In the genomic region with DNA sequence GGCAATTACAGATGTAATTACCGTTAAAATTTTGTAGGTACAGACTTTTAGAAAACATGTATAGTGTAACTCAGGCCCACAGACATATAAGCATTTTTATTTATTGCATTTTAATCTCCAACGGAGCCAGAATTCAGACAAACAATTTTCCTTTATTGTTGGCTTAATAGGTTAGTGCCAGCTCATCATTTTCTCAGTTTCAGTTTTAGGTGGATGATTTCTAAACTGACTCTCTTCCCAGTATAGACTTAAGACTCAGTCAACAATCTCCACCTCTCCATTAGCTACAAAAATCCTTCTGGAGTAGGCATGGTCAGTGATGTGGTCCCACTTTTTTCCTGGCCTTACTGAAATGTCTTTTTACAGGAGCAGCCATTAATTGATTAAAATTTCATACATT, we compare ENCODE assay signal across 38 cellular contexts.
"Had no signal": no experiment of that assay in that cellular context is flagged by ENCODE, and none has a peak within 500 bp of the region (broad histone marks: within the 10 kb centered on the region; RNA-seq: fewer than 3 reads in every experiment).

No MANE protein-coding gene starts in this region.

- H3K4me3 Mint-ChIP-seq: activated B cell treated with CpG ODN at 0.5 μM for 24 hours; activated CD4-positive, alpha-beta memory T cell treated with anti-CD3 and anti-CD28 coated beads for 36 hours; activated naive CD4-positive, alpha-beta T cell treated with anti-CD3 and anti-CD28 coated beads for 36 hours; activated naive CD8-positive, alpha-beta T cell treated with anti-CD3 and anti-CD28 coated beads, Interleukin-2, amount 50 U/mL, for 24 hours; activated T-cell treated with anti-CD3 and anti-CD28 coated beads, Interleukin-2, amount 50 U/mL, for 4 hours; activated T-helper 1 cell treated with anti-CD3 and anti-CD28 coated beads, Interleukin-12 subunit alpha, Interleukin-12 subunit beta, Interleukin-2, Interleukin-4 antibody, amounts not matched to agents 30 ng/mL and 10 ng/mL and 1 ng/mL, durations not matched to agents 14 hours and 24 hours and 36 hours; brain had no signal

- H3K27me3 Mint-ChIP-seq: activated B cell treated with CpG ODN at 0.5 μM for 24 hours; activated CD4-positive, alpha-beta memory T cell treated with anti-CD3 and anti-CD28 coated beads for 36 hours; activated naive CD8-positive, alpha-beta T cell treated with anti-CD3 and anti-CD28 coated beads, Interleukin-2, amount 50 U/mL, for 24 hours; brain had no signal

- FAIRE-seq: bronchial epithelial cell, colon, RCC 7860 had no signal

- H3K27ac Mint-ChIP-seq: activated B cell treated with CpG ODN at 0.5 μM for 24 hours; activated CD4-positive, alpha-beta memory T cell treated with anti-CD3 and anti-CD28 coated beads for 36 hours; activated naive CD4-positive, alpha-beta T cell treated with anti-CD3 and anti-CD28 coated beads for 36 hours; activated naive CD4-positive, alpha-beta T cell treated with anti-CD3 and anti-CD28 coated beads, Interleukin-2, amount 50 U/mL, for 72 hours; activated naive CD8-positive, alpha-beta T cell treated with anti-CD3 and anti-CD28 coated beads, Interleukin-2, amount 50 U/mL, for 24 hours; activated T-helper 1 cell treated with anti-CD3 and anti-CD28 coated beads, Interleukin-12 subunit alpha, Interleukin-12 subunit beta, Interleukin-2, Interleukin-4 antibody, amounts not matched to agents 30 ng/mL and 10 ng/mL and 1 ng/mL, durations not matched to agents 14 hours and 24 hours and 36 hours; brain had no signal

- H3K36me3 Mint-ChIP-seq: activated CD4-positive, alpha-beta memory T cell treated with anti-CD3 and anti-CD28 coated beads for 36 hours; activated naive CD4-positive, alpha-beta T cell treated with anti-CD3 and anti-CD28 coated beads, Interleukin-2, amount 50 U/mL, for 72 hours; brain had no signal

- H3K9me3 Mint-ChIP-seq: activated naive CD4-positive, alpha-beta T cell treated with anti-CD3 and anti-CD28 coated beads for 36 hours had no signal

- H3K4me1 Mint-ChIP-seq: activated B cell treated with CpG ODN at 0.5 μM for 24 hours; activated naive CD8-positive, alpha-beta T cell treated with anti-CD3 and anti-CD28 coated beads, Interleukin-2, amount 50 U/mL, for 24 hours; brain had no signal

- ATAC-seq: activated naive CD4-positive, alpha-beta T cell treated with anti-CD3 and anti-CD28 coated beads, Interleukin-2, amount 50 U/mL, for 72 hours; activated naive CD8-positive, alpha-beta T cell treated with anti-CD3 and anti-CD28 coated beads, Interleukin-2, amount 50 U/mL, for 24 hours; activated T-cell treated with anti-CD3 and anti-CD28 coated beads, Interleukin-2, amount 50 U/mL, for 4 hours; PC-3; Right ventricle myocardium inferior had no signal

- H3K27ac ChIP-seq: RWPE1, VCaP had no signal

- DNase-seq: activated B cell treated with CpG ODN at 0.5 μM for 24 hours; activated CD4-positive, alpha-beta memory T cell treated with anti-CD3 and anti-CD28 coated beads for 36 hours; activated CD4-positive, alpha-beta T cell treated with anti-CD3 and anti-CD28 coated beads for 4 hours; activated CD4-positive, alpha-beta T cell treated with anti-CD3 and anti-CD28 coated beads, Interleukin-2, amount 50 U/mL, for 1 hour; activated CD4-positive, CD25-positive, alpha-beta regulatory T cell treated with anti-CD3 and anti-CD28 coated beads, Interleukin-2, amount 50 U/mL, for 72 hours; activated CD8-positive, alpha-beta memory T cell treated with anti-CD3 and anti-CD28 coated beads, Interleukin-2, amount 50 U/mL, for 4 hours; activated gamma-delta T cell treated with Interleukin-2 at 50 U/mL for 16 hours; activated naive CD4-positive, alpha-beta T cell treated with anti-CD3 and anti-CD28 coated beads for 36 hours; activated naive CD8-positive, alpha-beta T cell treated with anti-CD3 and anti-CD28 coated beads, Interleukin-2, amount 50 U/mL, for 24 hours; activated T-cell treated with anti-CD3 and anti-CD28 coated beads for 4 hours; activated T-cell treated with anti-CD3 and anti-CD28 coated beads, Interleukin-2, amount 50 U/mL, for 4 hours; anterior cingulate cortex; caudate nucleus; Kasumi-1; KBM-7; NCI-H1048; NCI-H1417; NCI-H146; NCI-H187; NCI-H2029 treated with DMSO at 0.1 percent for 48 hours; NCI-H2107; NCI-H226; NCI-H446 treated with DMSO at 0.1 percent for 48 hours; NK-92 treated with Interleukin-12 subunit alpha and Interleukin-12 subunit beta, amount 100 ng/mL, for 24 hours; PC-3; SW 1271; T-helper 1 cell; T-helper 2 cell; T-helper 9 cell had no signal
